ENCODE assay signal across 2 cellular contexts in genomic region chr1:3703786-3704396, GRCh38.
A peak's percentile ranks its signal among the peaks of the same experiment; 100 is the strongest.
TF ChIP-seq lines count a peak whose summit lies in the region.

No MANE protein-coding gene starts in this region.

TF ChIP-seq in K562, 482 proteins besides CTCF, POLR2A, EP300 and RAD21:
- TF ChIP-seq ZNF431 (CRISPR knock-in tag; IDR thresholded peaks at IDR 0.05) (no peak), FOSL1 (tag; conservative IDR thresholded peaks at IDR 0.05) (0 out of 2 replicates have a peak, but pooled peaks have one; percentile 6)

TF ChIP-seq in GM23338, 12 proteins besides CTCF, POLR2A, EP300 and RAD21:
- no peak for TF ChIP-seq STAT1 (IDR thresholded peaks at IDR 0.05; ENCODE audit: unreplicated experiment)
- no peak for TF ChIP-seq ZNF114 (CRISPR knock-in tag; IDR thresholded peaks at IDR 0.05)
- no peak for TF ChIP-seq CREB1 (CRISPR knock-in tag; IDR thresholded peaks at IDR 0.05; ENCODE audit: low read depth)
- TF ChIP-seq EZH2 (IDR thresholded peaks at IDR 0.05; ENCODE audit: low read depth, unreplicated experiment) = no peak
